In the genomic region with DNA sequence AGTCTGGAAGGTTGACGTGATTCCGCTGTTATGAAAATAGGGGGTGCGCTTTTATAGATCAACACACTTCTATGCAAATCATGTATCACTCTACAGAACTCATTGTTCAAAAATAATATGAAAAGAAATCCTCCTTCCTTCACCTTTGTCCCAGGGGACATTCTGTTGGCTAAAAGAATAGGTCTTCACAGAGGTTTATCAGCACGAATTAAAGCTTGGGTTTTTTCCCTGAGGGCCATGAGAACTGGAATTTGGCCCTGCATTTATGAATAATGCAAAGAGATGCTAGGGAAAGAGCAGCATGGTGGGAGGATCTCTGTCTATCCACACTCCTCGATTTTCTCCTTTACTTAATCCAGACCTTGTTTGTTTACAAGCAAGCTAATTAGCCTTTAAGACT, we compare ENCODE assay signal across 14 cellular contexts. TPM values are rescaled to one million over a fixed set of nuclear protein-coding genes. Genes with fewer than 3 reads are reported as not detected.
DNase-seq lines count a peak whose midpoint lies in the region; ATAC-seq, FAIRE-seq and TF ChIP-seq lines count a peak whose summit lies in the region.
"Had no signal": no experiment of that assay in that cellular context is flagged by ENCODE, and none has a peak within 500 bp of the region (broad histone marks: within the 10 kb centered on the region; RNA-seq: fewer than 3 reads in every experiment).

No MANE protein-coding gene starts in this region.

- ATAC-seq in HG03432 (IDR thresholded peaks at IDR 0.05; ENCODE audit: unreplicated experiment) (no peak), left cardiac atrium (no peak)
- ATAC-seq: CD8-positive, alpha-beta T cell had no signal

- no peak for TF ChIP-seq POLR2A in prostate gland (IDR thresholded peaks at IDR 0.05)

- peak overlapping the region; percentile 88 for H2AFZ ChIP-seq in OCI-LY3 (ENCODE audit: low read depth, low read length)
- peak overlapping the region; percentile 68 for H2AFZ ChIP-seq in parathyroid adenoma

- no peak for TF ChIP-seq CTCF in D721Med (IDR thresholded peaks at IDR 0.05; ENCODE audit: insufficient read depth, missing control alignments)
- no peak for TF ChIP-seq CTCF in OCI-LY3 (IDR thresholded peaks at IDR 0.05; ENCODE audit: low read depth, low read length)
- TF ChIP-seq CTCF in parathyroid adenoma (IDR thresholded peaks at IDR 0.05): no peak
- no peak for TF ChIP-seq CTCF in prostate gland (IDR thresholded peaks at IDR 0.05)

- no peak for DNase-seq in D721Med (ENCODE audit: insufficient read length, low spot score)
- peak; percentile 62 to 67 for DNase-seq in NCI-H526 (lab: John Stamatoyannopoulos, UW)
- DNase-seq in prostate gland (ENCODE audit: low spot score): no peak
- DNase-seq in left cardiac atrium: no peak
- DNase-seq: CD8-positive, alpha-beta T cell; COR-L47; DMS79; GDM1; GOT3; H7 had no signal

- FAIRE-seq in D721Med (lab: Jason Lieb, UNC): peak; percentile 11

- H3K9me3 ChIP-seq in OCI-LY3 (ENCODE audit: insufficient read depth, low read length): peaks cover 7% of the 10 kb centered on the region
- no peaks in the 10 kb centered on the region for H3K9me3 ChIP-seq in parathyroid adenoma (ENCODE audit: control insufficient read depth, low read length)
- no peaks in the 10 kb centered on the region for H3K9me3 ChIP-seq in prostate gland

- H3K36me3 ChIP-seq in OCI-LY3 (replicated peaks; ENCODE audit: low read depth, low read length) (peaks cover 16% of the 10 kb centered on the region), parathyroid adenoma (ENCODE audit: control insufficient read depth, insufficient read depth, low read length) (no peaks in the 10 kb centered on the region), prostate gland (no peaks in the 10 kb centered on the region)
- H3K36me3 ChIP-seq: BLaER1 treated with 17β-estradiol and CSF1 and Interleukin-3, amounts not matched to agents 10 nM and 100 nM had no signal

- no peaks in the 10 kb centered on the region for H4K20me1 ChIP-seq in OCI-LY3 (ENCODE audit: insufficient read depth, low read length)
- H4K20me1 ChIP-seq: BLaER1 treated with 17β-estradiol and CSF1 and Interleukin-3, amounts not matched to agents 10 nM and 100 nM had no signal

- H3K27ac ChIP-seq in OCI-LY3 (ENCODE audit: low read length): no peak overlapping the region
- H3K27ac ChIP-seq in parathyroid adenoma: no peak overlapping the region
- H3K27ac ChIP-seq in prostate gland: no peak overlapping the region
- H3K27ac ChIP-seq: BLaER1 treated with 17β-estradiol and CSF1 and Interleukin-3, amounts not matched to agents 10 nM and 100 nM had no signal

- H3K4me2 ChIP-seq in OCI-LY3 (ENCODE audit: low read length) (peak overlapping the region; percentile 59), parathyroid adenoma (ENCODE audit: low read length) (no peak overlapping the region)

- H3K79me2 ChIP-seq in OCI-LY3 (ENCODE audit: low read length) (no peaks in the 10 kb centered on the region), parathyroid adenoma (no peaks in the 10 kb centered on the region)

- H3K27me3 ChIP-seq in OCI-LY3 (ENCODE audit: low read depth, low read length) (no peaks in the 10 kb centered on the region), parathyroid adenoma (ENCODE audit: control insufficient read depth, insufficient read depth, low read length) (no peaks in the 10 kb centered on the region), prostate gland (replicated peaks; ENCODE audit: insufficient read depth) (no peaks in the 10 kb centered on the region)
- H3K27me3 ChIP-seq: BLaER1 treated with 17β-estradiol and CSF1 and Interleukin-3, amounts not matched to agents 10 nM and 100 nM had no signal

- intact Hi-C loops in prostate gland (cut with DNase I) (no loop called here), left cardiac atrium (cut with DNase I) (no loop called here)

- WGBS in prostate gland: 71% methylated on average over 5 of the region's 5 CpGs

- no peak overlapping the region for H3K9ac ChIP-seq in OCI-LY3 (ENCODE audit: low read length)
- no peak overlapping the region for H3K9ac ChIP-seq in parathyroid adenoma
- H3K9ac ChIP-seq: BLaER1 treated with 17β-estradiol and CSF1 and Interleukin-3, amounts not matched to agents 10 nM and 100 nM had no signal

- H3K4me3 ChIP-seq in OCI-LY3 (ENCODE audit: low read length): no peak overlapping the region
- H3K4me3 ChIP-seq in parathyroid adenoma (ENCODE audit: low read depth, low read length): no peak overlapping the region
- H3K4me3 ChIP-seq in prostate gland: no peak overlapping the region
- H3K4me3 ChIP-seq: BLaER1 treated with 17β-estradiol and CSF1 and Interleukin-3, amounts not matched to agents 10 nM and 100 nM had no signal

- peaks cover 20% of the 10 kb centered on the region for H3K4me1 ChIP-seq in OCI-LY3 (ENCODE audit: low read length)
- H3K4me1 ChIP-seq in parathyroid adenoma: peaks cover 38% of the 10 kb centered on the region
- no peaks in the 10 kb centered on the region for H3K4me1 ChIP-seq in prostate gland (replicated peaks)

RNA-seq across cellular contexts. Expression of a gene that starts 16.2 kb away (rescaled TPM):
- total RNA-seq in prostate gland (10 to 100 TPM; 38.9 to 42.4 TPM), left cardiac atrium (10 to 100 TPM; 33.8 to 33.9 TPM)

Comparison
In these comparisons a context has a peak if more than half of its experiments do, and no peak if none do; other contexts are left out.
1. DNase-seq: peak in NCI-H526 (2 of 2); none in D721Med (single experiment), prostate gland (single experiment) and left cardiac atrium (single experiment).